Comparison of ENCODE assay signal across 8 cellular contexts in genomic region chr6:138403801-138404665, GRCh38. TPM values are rescaled to one million over a fixed set of nuclear protein-coding genes. Genes with fewer than 3 reads are reported as not detected.
DNase-seq lines count a peak whose midpoint lies in the region; ATAC-seq and TF ChIP-seq lines count a peak whose summit lies in the region.

TSS of gene HEBP2 (plus strand) at chr6:138404223. CDS start at chr6:138404496, 273 bp downstream.

- H3K4me3 ChIP-seq in adipocyte (ENCODE audit: low read length) = peak within 1 kb of the TSS; percentile 94
- peak within 1 kb of the TSS; percentile 71 to 92 (median 83) for H3K4me3 ChIP-seq in heart left ventricle
- H3K4me3 ChIP-seq in upper lobe of left lung = peak within 1 kb of the TSS; percentile 70 to 90 (median 81)

- DNase-seq in NCI-H1436 (lab: John Stamatoyannopoulos, UW) (peak; percentile 95), T follicular helper cell (ENCODE audit: low read depth) (peak; percentile 91), adipocyte (ENCODE audit: low read depth) (peak; percentile 92), heart left ventricle (peak; percentile 95 to 97 (median 97)), posterior cingulate gyrus (peak; percentile 45 to 94 (median 74)), upper lobe of left lung (peak; percentile 96 to 98)

- no peaks in the 10 kb centered on the region for H3K9me3 ChIP-seq in adipocyte (ENCODE audit: control insufficient read depth, low read length)
- no peaks in the 10 kb centered on the region for H3K9me3 ChIP-seq in heart left ventricle
- no peaks in the 10 kb centered on the region for H3K9me3 ChIP-seq in upper lobe of left lung

- 0 to 1% (median 0%) methylated on average over 22 to 92 of the region's 92 CpGs for WGBS in heart left ventricle, 4 donors
- WGBS in upper lobe of left lung, 2 donors = 0% methylated on average over 40 of the region's 92 CpGs; no CpG with 5 or more reads in 1 of the 2 donors

- H3K36me3 ChIP-seq in adipocyte (ENCODE audit: control insufficient read depth, insufficient read depth, low read length, severe bottlenecking) (peaks cover 30% of the 10 kb centered on the region), heart left ventricle (peaks cover 0 to 38% (median 33%) of the 10 kb centered on the region in 9 donors), upper lobe of left lung (peaks cover 9 to 35% (median 19%) of the 10 kb centered on the region in 4 donors)

- peak; percentile 12 to 84 for TF ChIP-seq POLR2A in heart left ventricle (IDR thresholded peaks at IDR 0.05)
- TF ChIP-seq POLR2A in upper lobe of left lung (IDR thresholded peaks at IDR 0.05) = peak in 3 of 4 donors; percentile 70 to 91 (median 88)

- TF ChIP-seq CTCF in GM12874 (IDR thresholded peaks at IDR 0.05; ENCODE audit: insufficient read depth, low read depth, low read length) (peak; percentile 62), heart left ventricle (IDR thresholded peaks at IDR 0.05) (peak; percentile 47 to 85 (median 75)), upper lobe of left lung (IDR thresholded peaks at IDR 0.05) (peak; percentile 49 to 91 (median 80))

- peak in 1 of 4 donors; percentile 12 for TF ChIP-seq EP300 in upper lobe of left lung (IDR thresholded peaks at IDR 0.05)

- H3K27ac ChIP-seq in heart left ventricle (peak within 1 kb of the TSS; percentile 78 to 98 (median 96)), upper lobe of left lung (peak within 1 kb of the TSS; percentile 93 to 96 (median 94))

- H3K27me3 ChIP-seq in adipocyte (replicated peaks; ENCODE audit: control insufficient read depth, insufficient read depth, low read length) = no peaks in the 10 kb centered on the region
- H3K27me3 ChIP-seq in heart left ventricle = no peaks in the 10 kb centered on the region
- no peaks in the 10 kb centered on the region for H3K27me3 ChIP-seq in upper lobe of left lung

- peak; percentile 89 for ATAC-seq in HG02798 (IDR thresholded peaks at IDR 0.05; ENCODE audit: poor library complexity, unreplicated experiment)
- peak; percentile 94 to 96 (median 95) for ATAC-seq in heart left ventricle
- peak; percentile 93 to 94 for ATAC-seq in upper lobe of left lung (ENCODE audit: low FRiP score in 2 of 2)

- intact Hi-C loops in heart left ventricle (cut with DNase I) = loop anchor here in 9 of 10 donors (1.0 to 10.0 kb wide), 10 partner anchors 97 to 297 kb away; partner anchors contain the start of gene PERP (in 1 of the 9)
- intact Hi-C loops in posterior cingulate gyrus (cut with DNase I) = no loop called here

- H3K4me1 ChIP-seq in adipocyte (ENCODE audit: control insufficient read depth, insufficient read depth, low read length) = peaks cover 31% of the 10 kb centered on the region
- H3K4me1 ChIP-seq in heart left ventricle = peaks cover 0 to 27% (median 14%) of the 10 kb centered on the region in 12 donors
- H3K4me1 ChIP-seq in upper lobe of left lung = peaks cover 0 to 19% (median 6%) of the 10 kb centered on the region in 4 donors

- H3K9ac ChIP-seq in adipocyte (ENCODE audit: low read length) = peak within 1 kb of the TSS; percentile 96

RNA-seq across cellular contexts. Expression of gene HEBP2, which starts in this region (rescaled TPM):
- total RNA-seq in heart left ventricle = 100 to 1,000 TPM in 4 of 9 donors, 10 to 100 TPM in 5; 45.1 to 110 (median 92.6) TPM
- 10 to 100 TPM; 20.3 to 52.1 TPM for polyA plus RNA-seq in heart left ventricle
- 10 to 100 TPM; 11.5 to 68.0 (median 48.6) TPM for total RNA-seq in upper lobe of left lung

Comparison
In these comparisons a context has a peak if more than half of its experiments do, and no peak if none do; other contexts are left out.
1. Peak in every context shown above with its lines: DNase-seq, ATAC-seq, H3K4me3 ChIP-seq and H3K27ac ChIP-seq.